In genomic region chr1:39160703-39161102, GRCh38 we compare ENCODE assay signal across 1 cellular context.
TF ChIP-seq lines count a peak whose summit lies in the region.

No MANE protein-coding gene starts in this region.

TF ChIP-seq in GM23338, 12 proteins besides CTCF, POLR2A, EP300 and RAD21 (continued from another document):
- TF ChIP-seq ZNF462 (CRISPR knock-in tag; IDR thresholded peaks at IDR 0.05): no peak
TF ChIP-seq in GM23338: peak in this region for 0.
